ENCODE assay signal across 12 cellular contexts in genomic region chrX:135403374-135403773, GRCh38. TPM values are rescaled to one million over a fixed set of nuclear protein-coding genes. Genes with fewer than 3 reads are reported as not detected.
"Had no signal": no experiment of that assay in that cellular context is flagged by ENCODE, and none has a peak within 500 bp of the region (broad histone marks: within the 10 kb centered on the region; RNA-seq: fewer than 3 reads in every experiment).

No MANE protein-coding gene starts in this region.

- ATAC-seq: heart left ventricle, psoas muscle, sciatic nerve had no signal

- H3K4me1 Mint-ChIP-seq: nephron had no signal

- FAIRE-seq: frontal cortex had no signal

- DNase-seq: effector CD4-positive, alpha-beta T cell; heart left ventricle; occipital lobe; psoas muscle; SJCRH30; stimulated activated CD4-positive, alpha-beta T cell treated with anti-CD3 and anti-CD28 coated beads, Interleukin-2, amount 100 ng/mL, for 24 hours; T1000; upper lobe of left lung had no signal

- H3K27ac Mint-ChIP-seq: nephron had no signal

- H3K4me3 Mint-ChIP-seq: nephron had no signal

- H3K27me3 ChIP-seq: SJCRH30, upper lobe of left lung had no signal

- H3K27ac ChIP-seq: coronary artery, heart left ventricle, psoas muscle, SJCRH30, upper lobe of left lung had no signal

- H3K9me3 ChIP-seq: heart left ventricle, psoas muscle, SJCRH30, upper lobe of left lung had no signal

RNA-seq across cellular contexts. Expression of gene SMIM10L2A, which starts 18.4 kb away (rescaled TPM):
- total RNA-seq: SJCRH30 had no signal
